12 cellular contexts compared by ENCODE assay signal in the genomic region with DNA sequence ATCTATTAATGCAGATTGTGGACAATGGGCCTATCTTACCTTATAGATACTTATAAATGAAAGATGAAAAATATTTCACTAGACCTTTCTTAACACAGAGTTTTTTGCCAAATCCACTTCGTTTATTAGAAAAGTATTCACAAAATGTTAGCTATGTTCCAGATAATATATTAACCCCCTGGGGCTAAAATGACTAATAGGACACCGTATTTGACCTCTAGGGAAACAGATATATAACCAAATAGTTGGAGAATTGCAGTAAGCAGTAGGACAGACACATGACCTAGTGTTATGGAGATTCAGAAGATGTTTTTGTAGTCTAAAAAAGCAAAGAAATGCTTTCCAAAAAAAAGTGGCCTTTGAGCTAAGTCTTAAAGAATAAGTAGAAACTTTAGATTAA.
DNase-seq lines count a peak whose midpoint lies in the region; ATAC-seq and TF ChIP-seq lines count a peak whose summit lies in the region.
"Had no signal": no experiment of that assay in that cellular context is flagged by ENCODE, and none has a peak within 500 bp of the region (broad histone marks: within the 10 kb centered on the region; RNA-seq: fewer than 3 reads in every experiment).

No MANE protein-coding gene starts in this region.

- DNase-seq in EH (ENCODE audit: low read depth) (peak; percentile 78), HFFc6 (peak; percentile 21), iris pigment epithelial cell (ENCODE audit: low read depth) (peak; percentile 52)
- no peak for DNase-seq in activated CD4-positive, alpha-beta memory T cell treated with anti-CD3 and anti-CD28 coated beads, Interleukin-2, amount 10 ng/mL, durations not matched to agents 7 days and 5 days
- DNase-seq: BE2C; C1 segment of cervical spinal cord; Caco-2; CD4-positive, CD25-positive, alpha-beta regulatory T cell; CD8-positive, alpha-beta memory T cell; H9 had no signal

- no peaks in the 10 kb centered on the region for H3K36me3 Mint-ChIP-seq in HFFc6 (ENCODE audit: low read depth)
- H3K36me3 Mint-ChIP-seq in activated CD4-positive, alpha-beta memory T cell treated with anti-CD3 and anti-CD28 coated beads, Interleukin-2, amount 10 ng/mL, durations not matched to agents 7 days and 5 days (ENCODE audit: low read depth) = no peaks in the 10 kb centered on the region
- H3K36me3 Mint-ChIP-seq: CD4-positive, CD25-positive, alpha-beta regulatory T cell had no signal

- H3K27ac Mint-ChIP-seq in HFFc6 = peak overlapping the region; percentile 60
- H3K27ac Mint-ChIP-seq in activated CD4-positive, alpha-beta memory T cell treated with anti-CD3 and anti-CD28 coated beads, Interleukin-2, amount 10 ng/mL, durations not matched to agents 7 days and 5 days = no peak overlapping the region
- H3K27ac Mint-ChIP-seq: CD4-positive, CD25-positive, alpha-beta regulatory T cell; CD8-positive, alpha-beta memory T cell; H9 had no signal

- no peaks in the 10 kb centered on the region for H3K27me3 Mint-ChIP-seq in HFFc6 (ENCODE audit: insufficient read depth)
- H3K27me3 Mint-ChIP-seq in activated CD4-positive, alpha-beta memory T cell treated with anti-CD3 and anti-CD28 coated beads, Interleukin-2, amount 10 ng/mL, durations not matched to agents 7 days and 5 days = no peaks in the 10 kb centered on the region
- H3K27me3 Mint-ChIP-seq: CD4-positive, CD25-positive, alpha-beta regulatory T cell; CD8-positive, alpha-beta memory T cell had no signal

- H3K9me3 Mint-ChIP-seq in HFFc6 = no peaks in the 10 kb centered on the region
- H3K9me3 Mint-ChIP-seq in activated CD4-positive, alpha-beta memory T cell treated with anti-CD3 and anti-CD28 coated beads, Interleukin-2, amount 10 ng/mL, durations not matched to agents 7 days and 5 days = no peaks in the 10 kb centered on the region
- H3K9me3 Mint-ChIP-seq: H9 had no signal

- CTCF ChIA-PET in activated CD4-positive, alpha-beta memory T cell treated with anti-CD3 and anti-CD28 coated beads, Interleukin-2, amount 10 ng/mL, durations not matched to agents 7 days and 5 days (lab: Charles Lee) = no interaction called here

- POLR2A ChIA-PET in activated CD4-positive, alpha-beta memory T cell treated with anti-CD3 and anti-CD28 coated beads, Interleukin-2, amount 10 ng/mL, durations not matched to agents 7 days and 5 days (lab: Charles Lee) = no interaction called here

- peak overlapping the region; percentile 46 for H3K4me3 Mint-ChIP-seq in HFFc6
- H3K4me3 Mint-ChIP-seq in activated CD4-positive, alpha-beta memory T cell treated with anti-CD3 and anti-CD28 coated beads, Interleukin-2, amount 10 ng/mL, durations not matched to agents 7 days and 5 days = no peak overlapping the region
- H3K4me3 Mint-ChIP-seq: CD4-positive, CD25-positive, alpha-beta regulatory T cell; CD8-positive, alpha-beta memory T cell; H9 had no signal

- no peak for ATAC-seq in HG03354 (IDR thresholded peaks at IDR 0.05; ENCODE audit: poor library complexity, severe bottlenecking, unreplicated experiment)
- no peak for ATAC-seq in HG03460 (IDR thresholded peaks at IDR 0.05; ENCODE audit: unreplicated experiment)

- TF ChIP-seq CTCF in HFFc6 (IDR thresholded peaks at IDR 0.05) = no peak

- peaks cover 53% of the 10 kb centered on the region for H3K4me1 Mint-ChIP-seq in HFFc6 (ENCODE audit: low read depth)
- H3K4me1 Mint-ChIP-seq in activated CD4-positive, alpha-beta memory T cell treated with anti-CD3 and anti-CD28 coated beads, Interleukin-2, amount 10 ng/mL, durations not matched to agents 7 days and 5 days = no peaks in the 10 kb centered on the region
- H3K4me1 Mint-ChIP-seq: CD4-positive, CD25-positive, alpha-beta regulatory T cell; CD8-positive, alpha-beta memory T cell; H9 had no signal
